In the genomic region with DNA sequence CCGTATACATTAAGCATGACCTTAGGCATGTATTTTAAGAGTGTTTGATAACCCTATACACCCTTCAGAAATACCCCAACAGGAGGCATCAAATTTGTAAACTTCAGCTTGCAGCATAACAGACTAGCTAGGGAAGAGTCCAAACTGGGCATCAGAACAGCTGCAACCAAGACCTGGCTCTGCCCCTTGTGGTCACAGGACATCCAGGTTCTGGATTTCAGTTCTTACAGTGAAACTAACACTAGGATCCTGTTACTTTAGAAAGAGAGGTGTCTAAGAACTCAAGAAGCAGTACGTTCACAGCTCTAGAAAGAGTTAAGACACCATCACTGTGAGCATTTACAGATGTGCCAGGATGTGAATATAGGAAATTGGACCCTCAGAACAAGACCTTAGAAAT, we compare ENCODE assay signal across 15 cellular contexts.
DNase-seq lines count a peak whose midpoint lies in the region; ATAC-seq, FAIRE-seq and TF ChIP-seq lines count a peak whose summit lies in the region.
"Had no signal": no experiment of that assay in that cellular context is flagged by ENCODE, and none has a peak within 500 bp of the region (broad histone marks: within the 10 kb centered on the region; RNA-seq: fewer than 3 reads in every experiment).

No MANE protein-coding gene starts in this region.

- CTCF ChIA-PET in HepG2 (lab: Yijun Ruan, JAX; ENCODE audit: low intra/inter-chr PET ratio, low total read pairs) = no interaction called here

- H3K4me3 ChIP-seq in AG09309 (ENCODE audit: control insufficient read depth, low read depth, low read length) (no peak overlapping the region), cardiac fibroblast (replicated peaks in 1 of 2; ENCODE audit: low read depth in 2 of 2, low read length in 2 of 2) (no peak overlapping the region), HepG2 (replicated peaks in 1 of 3; ENCODE audit: insufficient read depth in 1 of 3, low read depth in 2 of 3, low read length in 3 of 3) (no peak overlapping the region)
- H3K4me3 ChIP-seq: uterus had no signal

- H2AFZ ChIP-seq in HepG2 (ENCODE audit: low read length) = no peak overlapping the region
- H2AFZ ChIP-seq: parathyroid adenoma had no signal

- no peaks in the 10 kb centered on the region for H3K27me3 ChIP-seq in HepG2 (ENCODE audit: control insufficient read depth in 1 of 2, insufficient read depth in 2 of 2, low read length in 2 of 2)
- H3K27me3 ChIP-seq: uterus had no signal

- DNase-seq in AG09309 (ENCODE audit: low read depth) = no peak
- DNase-seq in LHCN-M2 (ENCODE audit: low read depth) = peak; percentile 87
- peak; percentile 30 to 39 for DNase-seq in cardiac fibroblast (ENCODE audit: low read depth in 2 of 2)
- DNase-seq in HepG2 (ENCODE audit: low spot score) = no peak
- DNase-seq in activated CD4-positive, alpha-beta T cell treated with anti-CD3 and anti-CD28 coated beads, Interleukin-2, amount 50 U/mL, for 48 hours = no peak
- no peak for DNase-seq in central memory CD4-positive, alpha-beta T cell
- no peak for DNase-seq in NCI-H2029 treated with DMSO at 0.1 percent for 48 hours (lab: John Stamatoyannopoulos, UW)
- no peak for DNase-seq in C1 segment of cervical spinal cord (lab: John Stamatoyannopoulos, UW)
- DNase-seq: amniotic stem cell; effector memory CD8-positive, alpha-beta T cell; mammary epithelial cell; stimulated activated CD4-positive, alpha-beta T cell treated with anti-CD3 and anti-CD28 coated beads, Interleukin-1b, Interleukin-23, amount 100 ng/mL, for 48 hours; uterus had no signal

- BruUV-seq in HepG2 (replicated peaks; lab: Mats Ljungman, UMichigan) = no TSS peak

- intact Hi-C loops in HepG2 (cut with micrococcal nuclease; ENCODE audit: unreplicated experiment) = no loop called here

- TF ChIP-seq RAD21 in HepG2 (CRISPR knock-in tag; IDR thresholded peaks at IDR 0.05) = no peak

- no peaks in the 10 kb centered on the region for H3K36me3 ChIP-seq in HepG2 (replicated peaks in 1 of 2; ENCODE audit: control insufficient read depth in 1 of 2, insufficient read depth in 2 of 2, low read length in 2 of 2)
- H3K36me3 ChIP-seq: uterus had no signal

- no peak for FAIRE-seq in HepG2 (lab: Jason Lieb, UNC)

- no peak overlapping the region for H3K9ac ChIP-seq in HepG2 (ENCODE audit: insufficient read depth, low read depth, low read length)
- H3K9ac ChIP-seq: parathyroid adenoma had no signal

- in situ Hi-C loops in HepG2 (cut with HindIII; ENCODE audit: extremely low pct_ligation_motif_present, low pct_unique_long_range_greater_than_20kb) = no loop called here

- TF ChIP-seq CTCF in AG09309 (IDR thresholded peaks at IDR 0.05; ENCODE audit: control insufficient read depth, insufficient read depth, low read depth, low read length, missing control alignments) (peak; percentile 25), cardiac fibroblast (IDR thresholded peaks at IDR 0.05; ENCODE audit: low read depth, low read length) (peak; percentile 36), HepG2 (CRISPR knock-in tag; IDR thresholded peaks at IDR 0.05) (no peak)

- ATAC-seq in HepG2 = peak; percentile 36; the same call in 1 of the 3 replicates
- ATAC-seq: effector memory CD8-positive, alpha-beta T cell; HCT116 had no signal

- TF ChIP-seq EP300 in HepG2 (IDR thresholded peaks at IDR 0.05; ENCODE audit: low read depth in 2 of 2, low read length in 2 of 2) (no peak), HepG2 (CRISPR knock-in tag; IDR thresholded peaks at IDR 0.05; ENCODE audit: borderline replicate concordance) (no peak)

- H3K79me2 ChIP-seq in HepG2 (ENCODE audit: insufficient read depth, low read length) = no peaks in the 10 kb centered on the region
- H3K79me2 ChIP-seq: parathyroid adenoma had no signal

- POLR2A ChIA-PET in HepG2 (lab: Yijun Ruan, JAX) = no interaction called here

- TF ChIP-seq POLR2A in HepG2 (IDR thresholded peaks at IDR 0.05; ENCODE audit: insufficient read depth in 1 of 2, low read depth in 2 of 2, low read length in 2 of 2) = no peak

- H3K9me3 ChIP-seq in HepG2 (ENCODE audit: low read length) = no peaks in the 10 kb centered on the region
- H3K9me3 ChIP-seq: uterus had no signal

- H4K20me1 ChIP-seq in HepG2 (ENCODE audit: insufficient read depth, low read length) = no peaks in the 10 kb centered on the region

- H3K4me2 ChIP-seq in HepG2 (ENCODE audit: low read depth, low read length) = no peak overlapping the region

- 50% methylated on average over 2 of the region's 2 CpGs for WGBS in HepG2 (ENCODE audit: low lambda C conversion rate)

- no peak overlapping the region for H3K27ac ChIP-seq in HepG2 (ENCODE audit: extremely low read length, insufficient read depth, low read length)
- H3K27ac ChIP-seq: parathyroid adenoma, uterus had no signal

- no peaks in the 10 kb centered on the region for H3K4me1 ChIP-seq in HepG2 (ENCODE audit: insufficient read depth, low read length)
- H3K4me1 ChIP-seq: parathyroid adenoma had no signal

TF ChIP-seq in HepG2, 621 proteins besides CTCF, POLR2A, EP300 and RAD21:
- no peak for TF ChIP-seq ZNF44 (CRISPR knock-in tag; IDR thresholded peaks at IDR 0.05)
- no peak for TF ChIP-seq ZNF644 (CRISPR knock-in tag; IDR thresholded peaks at IDR 0.05; ENCODE audit: low read depth)
- TF ChIP-seq ZNF615 (CRISPR knock-in tag; IDR thresholded peaks at IDR 0.05; ENCODE audit: borderline replicate concordance) = no peak
- no peak for TF ChIP-seq TRIM24 (CRISPR knock-in tag; IDR thresholded peaks at IDR 0.05)

Comparison
In these comparisons a context has a peak if more than half of its experiments do, and no peak if none do; other contexts are left out.
1. DNase-seq: peak in LHCN-M2 (single experiment) and cardiac fibroblast (2 of 2); none in AG09309 (single experiment), HepG2 (single experiment), activated CD4-positive, alpha-beta T cell treated with anti-CD3 and anti-CD28 coated beads, Interleukin-2, amount 50 U/mL, for 48 hours (0 of 2), central memory CD4-positive, alpha-beta T cell (single experiment), NCI-H2029 treated with DMSO at 0.1 percent for 48 hours (single experiment) and C1 segment of cervical spinal cord (0 of 14).